ENCODE assay signal across 1 cellular context in the genomic region with DNA sequence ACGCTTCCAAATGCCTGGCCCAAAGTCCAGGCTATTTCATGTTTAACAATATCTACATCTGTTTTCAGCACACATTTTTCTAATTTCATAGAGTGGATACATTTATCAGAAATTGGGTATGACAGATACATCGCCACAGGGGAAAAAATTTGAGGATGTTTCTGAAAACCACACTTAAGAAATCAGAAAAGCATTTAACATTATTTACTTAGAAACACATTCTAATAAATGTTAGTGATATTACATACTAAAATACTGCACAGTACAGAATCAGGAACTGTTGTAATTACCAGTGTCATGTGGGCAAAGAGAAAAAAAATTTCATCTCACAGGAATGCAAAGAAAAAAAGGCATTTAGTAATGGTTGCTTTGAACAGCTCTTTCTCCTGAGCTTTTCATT.
A peak's percentile ranks its signal among the peaks of the same experiment; 100 is the strongest.
TF ChIP-seq lines count a peak whose summit lies in the region.

No MANE protein-coding gene starts in this region.

TF ChIP-seq in SK-N-SH, 30 proteins besides CTCF, POLR2A, EP300 and RAD21 (continued from another document):
- TF ChIP-seq SMC3 (IDR thresholded peaks at IDR 0.05; ENCODE audit: low read depth, low read length): no peak
- TF ChIP-seq YY1 (IDR thresholded peaks at IDR 0.05; ENCODE audit: low read depth): no peak
- TF ChIP-seq, protein P1, sequence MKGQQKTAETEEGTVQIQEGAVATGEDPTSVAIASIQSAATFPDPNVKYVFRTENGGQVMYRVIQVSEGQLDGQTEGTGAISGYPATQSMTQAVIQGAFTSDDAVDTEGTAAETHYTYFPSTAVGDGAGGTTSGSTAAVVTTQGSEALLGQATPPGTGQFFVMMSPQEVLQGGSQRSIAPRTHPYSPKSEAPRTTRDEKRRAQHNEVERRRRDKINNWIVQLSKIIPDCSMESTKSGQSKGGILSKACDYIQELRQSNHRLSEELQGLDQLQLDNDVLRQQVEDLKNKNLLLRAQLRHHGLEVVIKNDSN (IDR thresholded peaks at IDR 0.05; ENCODE audit: borderline replicate concordance, low read depth): no peak
- no peak for TF ChIP-seq FOXM1 (IDR thresholded peaks at IDR 0.05; ENCODE audit: low read depth)
- TF ChIP-seq FOSL2 (IDR thresholded peaks at IDR 0.05; ENCODE audit: borderline replicate concordance, low read depth): no peak
- TF ChIP-seq, protein P2, sequence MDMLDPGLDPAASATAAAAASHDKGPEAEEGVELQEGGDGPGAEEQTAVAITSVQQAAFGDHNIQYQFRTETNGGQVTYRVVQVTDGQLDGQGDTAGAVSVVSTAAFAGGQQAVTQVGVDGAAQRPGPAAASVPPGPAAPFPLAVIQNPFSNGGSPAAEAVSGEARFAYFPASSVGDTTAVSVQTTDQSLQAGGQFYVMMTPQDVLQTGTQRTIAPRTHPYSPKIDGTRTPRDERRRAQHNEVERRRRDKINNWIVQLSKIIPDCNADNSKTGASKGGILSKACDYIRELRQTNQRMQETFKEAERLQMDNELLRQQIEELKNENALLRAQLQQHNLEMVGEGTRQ (IDR thresholded peaks at IDR 0.05; ENCODE audit: borderline replicate concordance, low read depth, low read length): no peak
- TF ChIP-seq ELF1 (IDR thresholded peaks at IDR 0.05): no peak
- no peak for TF ChIP-seq NFIC (IDR thresholded peaks at IDR 0.05; ENCODE audit: borderline replicate concordance)
- TF ChIP-seq JUND (IDR thresholded peaks at IDR 0.05): no peak
- peak; percentile 71 for TF ChIP-seq FOXJ3 (CRISPR knock-in tag; IDR thresholded peaks at IDR 0.05)
- peak; percentile 93 for TF ChIP-seq GATA2 (CRISPR knock-in tag; IDR thresholded peaks at IDR 0.05)
- TF ChIP-seq SIN3A (IDR thresholded peaks at IDR 0.05; ENCODE audit: borderline replicate concordance, low read depth, low read length): no peak
- no peak for TF ChIP-seq NRF1 (IDR thresholded peaks at IDR 0.05; ENCODE audit: low read depth, low read length)
- no peak for TF ChIP-seq EZH2phosphoT487 (IDR thresholded peaks at IDR 0.05; ENCODE audit: borderline replicate concordance, low read depth)
- no peak for TF ChIP-seq POLR2AphosphoS5 (IDR thresholded peaks at IDR 0.05; ENCODE audit: low read depth, low read length)
- TF ChIP-seq, protein P3, sequence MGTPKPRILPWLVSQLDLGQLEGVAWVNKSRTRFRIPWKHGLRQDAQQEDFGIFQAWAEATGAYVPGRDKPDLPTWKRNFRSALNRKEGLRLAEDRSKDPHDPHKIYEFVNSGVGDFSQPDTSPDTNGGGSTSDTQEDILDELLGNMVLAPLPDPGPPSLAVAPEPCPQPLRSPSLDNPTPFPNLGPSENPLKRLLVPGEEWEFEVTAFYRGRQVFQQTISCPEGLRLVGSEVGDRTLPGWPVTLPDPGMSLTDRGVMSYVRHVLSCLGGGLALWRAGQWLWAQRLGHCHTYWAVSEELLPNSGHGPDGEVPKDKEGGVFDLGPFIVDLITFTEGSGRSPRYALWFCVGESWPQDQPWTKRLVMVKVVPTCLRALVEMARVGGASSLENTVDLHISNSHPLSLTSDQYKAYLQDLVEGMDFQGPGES (IDR thresholded peaks at IDR 0.05; ENCODE audit: low read depth, low read length): no peak
- TF ChIP-seq MEF2A (IDR thresholded peaks at IDR 0.05; ENCODE audit: borderline replicate concordance, low read depth): no peak
- TF ChIP-seq TEAD4 (IDR thresholded peaks at IDR 0.05; ENCODE audit: borderline replicate concordance, insufficient read depth): no peak
- TF ChIP-seq GABPA (IDR thresholded peaks at IDR 0.05; ENCODE audit: low read depth): no peak
